1 cellular context compared by ENCODE assay signal in the genomic region with DNA sequence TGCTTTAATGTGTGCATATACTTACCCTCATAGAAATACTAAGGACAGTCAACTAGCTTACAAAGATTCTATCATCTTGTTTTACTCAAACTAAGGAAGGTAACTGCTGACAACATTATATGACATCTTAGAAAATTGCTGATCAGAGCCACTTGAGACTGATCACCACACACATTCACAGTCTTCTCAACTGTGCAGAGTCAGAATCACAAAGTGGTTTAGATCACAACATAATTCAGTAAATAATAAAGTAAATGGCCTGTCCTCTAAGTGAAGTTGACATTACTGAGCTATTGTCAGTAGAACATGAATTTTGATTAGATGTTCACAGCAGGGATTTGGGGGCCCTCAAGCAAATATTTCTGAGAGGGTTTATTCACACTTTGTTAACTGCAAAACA.
TF ChIP-seq lines count a peak whose summit lies in the region.

No MANE protein-coding gene starts in this region.

TF ChIP-seq in GM12878, 131 proteins besides CTCF, POLR2A, EP300 and RAD21 (continued from another document):
- TF ChIP-seq REST (IDR thresholded peaks at IDR 0.05; ENCODE audit: low read depth, low read length) (no peak), CBX3 (IDR thresholded peaks at IDR 0.05; ENCODE audit: borderline replicate concordance, low read depth) (no peak), SIX5 (IDR thresholded peaks at IDR 0.05; ENCODE audit: low read depth, low read length, severe bottlenecking) (no peak), POU2F2 (IDR thresholded peaks at IDR 0.05; ENCODE audit: borderline replicate concordance, low read depth, low read length) (no peak)
